11 cellular contexts compared by ENCODE assay signal in the genomic region with DNA sequence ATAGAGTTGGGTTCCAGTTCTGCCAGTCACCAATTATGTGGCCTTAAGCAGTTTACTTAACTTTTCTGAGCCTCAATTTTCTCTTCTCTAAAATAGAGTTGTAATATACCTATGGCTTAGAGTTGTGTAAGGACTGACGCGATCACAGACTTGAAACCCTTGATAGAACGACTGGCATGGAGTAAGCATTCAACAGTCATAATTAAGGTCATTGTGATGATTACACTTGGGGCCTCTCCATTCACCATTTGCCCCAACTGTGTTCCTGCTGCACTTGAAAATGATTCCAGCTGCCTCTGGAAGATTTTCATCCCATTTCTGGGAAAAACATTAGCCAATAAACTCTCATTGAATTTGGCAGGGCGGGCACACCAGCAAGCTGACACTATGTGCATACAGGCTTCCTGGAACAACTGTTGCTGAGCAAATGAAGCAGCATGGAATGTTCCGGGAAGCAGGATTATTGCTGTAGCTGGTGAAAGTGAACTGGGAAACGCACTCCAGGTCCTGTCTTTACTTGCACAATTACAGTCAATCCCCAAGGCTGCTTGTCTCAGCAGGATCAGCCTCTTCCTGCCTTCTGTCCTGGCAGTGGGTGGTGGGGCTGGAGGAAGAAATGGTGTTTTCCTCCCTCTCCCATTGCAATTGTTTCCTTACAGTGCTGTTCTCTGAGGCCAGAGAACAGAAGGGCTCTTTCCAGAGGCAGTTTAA. TPM values are rescaled to one million over a fixed set of nuclear protein-coding genes. Genes with fewer than 3 reads are reported as not detected.
DNase-seq lines count a peak whose midpoint lies in the region; ATAC-seq, FAIRE-seq and TF ChIP-seq lines count a peak whose summit lies in the region.
"Had no signal": no experiment of that assay in that cellular context is flagged by ENCODE, and none has a peak within 500 bp of the region (broad histone marks: within the 10 kb centered on the region; RNA-seq: fewer than 3 reads in every experiment).

No MANE protein-coding gene starts in this region.

- H3K4me3 Mint-ChIP-seq in activated T-cell treated with anti-CD3 and anti-CD28 coated beads, Interleukin-2, amount 50 U/mL, for 72 hours = peak overlapping the region; percentile 20 to 72

- no peak for DNase-seq in activated T-cell treated with anti-CD3 and anti-CD28 coated beads, Interleukin-2, amount 50 U/mL, for 72 hours
- DNase-seq in activated T-cell treated with anti-CD3 and anti-CD28 coated beads, Interleukin-2, amount 50 U/mL, for 48 hours = no peak
- DNase-seq in bronchial epithelial cell (ENCODE audit: low read depth) (peak; percentile 96), lung microvascular endothelial cell (ENCODE audit: low read depth in 2 of 2) (peak; percentile 48 to 76), tibial nerve (ENCODE audit: low spot score in 2 of 2) (peak in 1 of 2 donors; percentile 54), mucosa of gallbladder (ENCODE audit: low spot score) (no peak)
- DNase-seq: amniotic stem cell, HCEC 1CT, NCI-H345 had no signal

- no peaks in the 10 kb centered on the region for H3K9me3 ChIP-seq in tibial nerve

- TF ChIP-seq POLR2A in tibial nerve (IDR thresholded peaks at IDR 0.05) = no peak

- no peak for ATAC-seq in activated T-cell treated with anti-CD3 and anti-CD28 coated beads, Interleukin-2, amount 50 U/mL, for 72 hours (replicated peaks in 1 of 2)
- ATAC-seq in activated CD4-positive, CD25-positive, alpha-beta regulatory T cell treated with anti-CD3 and anti-CD28 coated beads, Interleukin-2, amount 50 U/mL, for 24 hours = no peak
- ATAC-seq in HG03108 (IDR thresholded peaks at IDR 0.05; ENCODE audit: unreplicated experiment) = no peak

- H3K4me1 ChIP-seq in tibial nerve = peaks cover 0 to 66% (median 56%) of the 10 kb centered on the region in 4 donors

- H3K36me3 ChIP-seq in bronchial epithelial cell (ENCODE audit: control insufficient read depth, insufficient read depth, low read length) (no peaks in the 10 kb centered on the region), tibial nerve (no peaks in the 10 kb centered on the region)

- H3K36me3 Mint-ChIP-seq in activated T-cell treated with anti-CD3 and anti-CD28 coated beads, Interleukin-2, amount 50 U/mL, for 72 hours (ENCODE audit: insufficient read depth in 2 of 2) = peaks cover 7 to 11% of the 10 kb centered on the region in 2 donors

- H3K27me3 Mint-ChIP-seq in activated T-cell treated with anti-CD3 and anti-CD28 coated beads, Interleukin-2, amount 50 U/mL, for 72 hours (ENCODE audit: low read depth) = no peaks in the 10 kb centered on the region

- WGBS in tibial nerve, 2 donors = 51 to 54% methylated on average over 6 of the region's 6 CpGs

- peak in 1 of 2 donors; percentile 89 for TF ChIP-seq EP300 in tibial nerve (IDR thresholded peaks at IDR 0.05)

- FAIRE-seq in bronchial epithelial cell (lab: Jason Lieb, UNC) = peak; percentile 47

- H3K27ac Mint-ChIP-seq in activated T-cell treated with anti-CD3 and anti-CD28 coated beads, Interleukin-2, amount 50 U/mL, for 72 hours = peak overlapping the region; percentile 75

- H3K9me3 Mint-ChIP-seq in activated T-cell treated with anti-CD3 and anti-CD28 coated beads, Interleukin-2, amount 50 U/mL, for 72 hours = no peaks in the 10 kb centered on the region

- peaks cover 96% of the 10 kb centered on the region for H3K4me1 Mint-ChIP-seq in activated T-cell treated with anti-CD3 and anti-CD28 coated beads, Interleukin-2, amount 50 U/mL, for 72 hours (ENCODE audit: low read depth)

- TF ChIP-seq CTCF in bronchial epithelial cell (IDR thresholded peaks at IDR 0.05; ENCODE audit: insufficient read depth, low read length, severe bottlenecking) (no peak), tibial nerve (IDR thresholded peaks at IDR 0.05) (no peak)

- peak overlapping the region in 3 of 4 donors; percentile 22 to 75 (median 68) for H3K27ac ChIP-seq in tibial nerve

- H3K4me3 ChIP-seq in bronchial epithelial cell (ENCODE audit: low read depth, low read length) = no peak overlapping the region
- no peak overlapping the region for H3K4me3 ChIP-seq in tibial nerve

- H3K27me3 ChIP-seq in bronchial epithelial cell (ENCODE audit: control insufficient read depth, insufficient read depth, low read length) = no peaks in the 10 kb centered on the region
- no peaks in the 10 kb centered on the region for H3K27me3 ChIP-seq in tibial nerve

RNA-seq across cellular contexts. Expression of a gene that starts 19.6 kb away (rescaled TPM):
- 100 to 1,000 TPM; 385 to 504 TPM for total RNA-seq in activated T-cell treated with anti-CD3 and anti-CD28 coated beads, Interleukin-2, amount 50 U/mL, for 72 hours
- 254 and 319 TPM in 2 replicates for total RNA-seq in bronchial epithelial cell
- 0.79 and 15.7 TPM in 2 replicates for total RNA-seq in lung microvascular endothelial cell
- 100 to 1,000 TPM in 1 of 4 donors, 10 to 100 TPM in 3; 67.1 to 180 (median 84.8) TPM for total RNA-seq in tibial nerve
- total RNA-seq in mucosa of gallbladder = 356 TPM

Comparison
In these comparisons a context has a peak if more than half of its experiments do, and no peak if none do; other contexts are left out.
1. DNase-seq: peak in bronchial epithelial cell (single experiment) and lung microvascular endothelial cell (2 of 2); none in activated T-cell treated with anti-CD3 and anti-CD28 coated beads, Interleukin-2, amount 50 U/mL, for 72 hours (0 of 2), activated T-cell treated with anti-CD3 and anti-CD28 coated beads, Interleukin-2, amount 50 U/mL, for 48 hours (0 of 2) and mucosa of gallbladder (single experiment).